In genomic region chr6:43123691-43124314, GRCh38 we compare ENCODE assay signal across 14 cellular contexts. TPM values are rescaled to one million over a fixed set of nuclear protein-coding genes. Genes with fewer than 3 reads are reported as not detected.
DNase-seq lines count a peak whose midpoint lies in the region; ATAC-seq and TF ChIP-seq lines count a peak whose summit lies in the region.
"Had no signal": no experiment of that assay in that cellular context is flagged by ENCODE, and none has a peak within 500 bp of the region (broad histone marks: within the 10 kb centered on the region; RNA-seq: fewer than 3 reads in every experiment).

No MANE protein-coding gene starts in this region.

- no peak overlapping the region for H2BK20ac ChIP-seq in H9 (ENCODE audit: low read depth, low read length, poor library complexity, severe bottlenecking)

- no CpG with 5 or more reads among the region's 20 CpGs for WGBS in H9 (ENCODE audit: extremely low coverage, insufficient read length, low lambda C conversion rate)
- WGBS in thyroid gland, 2 donors, result 87 to 93% methylated on average over 13 to 14 of the region's 20 CpGs

- H2BK12ac ChIP-seq in H9 (ENCODE audit: insufficient read length, low read depth, low read length), result no peak overlapping the region

- POLR2A ChIA-PET in Panc1 (lab: Charles Lee), result no interaction called here

- H3K4me3 ChIP-seq in Panc1 (ENCODE audit: low read depth in 2 of 2, low read length in 2 of 2) (no peak overlapping the region), fibroblast of lung (replicated peaks in 1 of 4; ENCODE audit: control extremely low read depth in 1 of 4, insufficient read depth in 1 of 4, low read depth in 3 of 4, low read length in 4 of 4) (no peak overlapping the region), thyroid gland (replicated peaks in 1 of 3) (no peak overlapping the region)

- no peak overlapping the region for H4K91ac ChIP-seq in H9 (ENCODE audit: insufficient read length, low read depth, low read length)

- H3K27ac ChIP-seq in H9 (ENCODE audit: insufficient read length, low read depth, low read length), result no peak overlapping the region
- H3K27ac ChIP-seq in Panc1 (ENCODE audit: low read length), result 0 out of 2 replicates have a peak overlapping the region, but pooled peaks have one; percentile 27
- peak overlapping the region; percentile 11 for H3K27ac ChIP-seq in fibroblast of lung (ENCODE audit: insufficient read depth, low read length)
- no peak overlapping the region for H3K27ac ChIP-seq in thyroid gland

- TF ChIP-seq POLR2A in thyroid gland (IDR thresholded peaks at IDR 0.05), result no peak

- H3K9me3 Mint-ChIP-seq in H9, result no peaks in the 10 kb centered on the region
- H3K9me3 Mint-ChIP-seq: CD14-positive monocyte; T-helper 2 cell treated with Interferon-gamma antibody and Interleukin-4, amounts not matched to agents 5 μg/mL and 100 μg/mL, for 36 hours had no signal

- H2AK5ac ChIP-seq in H9 (ENCODE audit: insufficient read length, low read length), result no peak overlapping the region

- H3K9ac ChIP-seq in H9 (ENCODE audit: extremely low read depth, insufficient read length, low read length) (no peak overlapping the region), fibroblast of lung (ENCODE audit: insufficient read depth, low read length) (peak overlapping the region; percentile 24)

- no peak overlapping the region for H4K8ac ChIP-seq in H9 (replicated peaks; ENCODE audit: insufficient read length, low read depth, low read length)

- H3K79me1 ChIP-seq in H9 (ENCODE audit: insufficient read depth, low read depth, low read length, poor library complexity, severe bottlenecking), result no peaks in the 10 kb centered on the region

- no peak overlapping the region for H3K18ac ChIP-seq in H9 (ENCODE audit: insufficient read length, low read depth, low read length)

- H3K4ac ChIP-seq in H9 (ENCODE audit: low read depth, low read length), result no peak overlapping the region

- H3K14ac ChIP-seq in H9 (ENCODE audit: insufficient read depth, low read length), result peak overlapping the region; percentile 18; the same call in 1 of the 2 replicates

- H3K56ac ChIP-seq in H9 (ENCODE audit: insufficient read length, low read depth, low read length), result no peak overlapping the region

- H3K27ac Mint-ChIP-seq in H9, result peak overlapping the region; percentile 62 to 88 (median 77); a peak in 5 of 7 replicates
- H3K27ac Mint-ChIP-seq: CD14-positive monocyte; T-helper 2 cell treated with Interferon-gamma antibody and Interleukin-4, amounts not matched to agents 5 μg/mL and 100 μg/mL, for 36 hours had no signal

- no peak for TF ChIP-seq CTCF in H9 (conservative IDR thresholded peaks at IDR 0.05)
- no peak for TF ChIP-seq CTCF in Panc1 (IDR thresholded peaks at IDR 0.05)
- no peak for TF ChIP-seq CTCF in fibroblast of lung (conservative IDR thresholded peaks at IDR 0.05 in 1 of 2, IDR thresholded peaks at IDR 0.05 in 1 of 2; ENCODE audit: low read depth in 1 of 2, low read length in 2 of 2)
- no peak for TF ChIP-seq CTCF in thyroid gland (IDR thresholded peaks at IDR 0.05)

- BruUV-seq in Panc1 (replicated peaks; lab: Mats Ljungman, UMichigan), result no TSS peak

- no peaks in the 10 kb centered on the region for H4K20me1 ChIP-seq in H9 (ENCODE audit: control insufficient read depth, insufficient read depth, insufficient read length)
- no peaks in the 10 kb centered on the region for H4K20me1 ChIP-seq in fibroblast of lung (ENCODE audit: control insufficient read depth, extremely low read depth, insufficient read depth, low read length)

- H3K79me2 ChIP-seq in H9 (ENCODE audit: insufficient read depth, low read length) (peaks cover 3% of the 10 kb centered on the region; the same call in 1 of the 2 replicates), fibroblast of lung (ENCODE audit: control insufficient read depth, insufficient read depth, low read length) (peaks cover 7% of the 10 kb centered on the region)

- no peak for ATAC-seq in Panc1
- ATAC-seq in GM21390 (IDR thresholded peaks at IDR 0.05; ENCODE audit: unreplicated experiment), result no peak
- ATAC-seq in GM18861 (IDR thresholded peaks at IDR 0.05; ENCODE audit: unreplicated experiment), result no peak
- ATAC-seq: stimulated activated naive CD8-positive, alpha-beta T cell treated with anti-CD3 and anti-CD28 coated beads, Interleukin-15, Interleukin-2, amounts not matched to agents 100 U/mL and 50 U/mL, for 24 hours had no signal

- H3K4me1 ChIP-seq in H9 (ENCODE audit: insufficient read depth, low read length), result no peaks in the 10 kb centered on the region
- H3K4me1 ChIP-seq in Panc1 (ENCODE audit: control insufficient read depth, insufficient read depth, low read length), result peaks cover 57% of the 10 kb centered on the region
- peaks cover 60% of the 10 kb centered on the region for H3K4me1 ChIP-seq in fibroblast of lung (ENCODE audit: control insufficient read depth, extremely low read depth, insufficient read depth, low read length)
- H3K4me1 ChIP-seq in thyroid gland, result peaks cover 0 to 4% of the 10 kb centered on the region in 2 donors

- H3K23me2 ChIP-seq in H9 (ENCODE audit: insufficient read length, low read depth, low read length, poor library complexity, severe bottlenecking), result no peaks in the 10 kb centered on the region

- H4K5ac ChIP-seq in H9 (ENCODE audit: insufficient read length, low read depth, low read length), result no peak overlapping the region

- no peak overlapping the region for H2BK120ac ChIP-seq in H9 (ENCODE audit: low read depth, low read length, poor library complexity, severe bottlenecking)

- no peaks in the 10 kb centered on the region for H3K36me3 Mint-ChIP-seq in H9 (ENCODE audit: insufficient read depth in 1 of 3, low read depth in 3 of 3)
- H3K36me3 Mint-ChIP-seq: CD14-positive monocyte had no signal

- CTCF ChIA-PET in Panc1 (lab: Charles Lee), result interaction anchor here (0.6 kb wide), 1 partner anchor 56 kb away, joined by 4 read pairs; no protein-coding TSS in a partner anchor

- H3K23ac ChIP-seq in H9 (ENCODE audit: insufficient read length, low read depth, low read length), result no peak overlapping the region

- in situ Hi-C loops in Panc1 (cut with HindIII; ENCODE audit: low pct_unique_long_range_greater_than_20kb, low sequenced_read_pairs), result no loop called here

- H2BK5ac ChIP-seq in H9 (ENCODE audit: insufficient read length, low read length), result no peak overlapping the region

- H3K4me2 ChIP-seq in H9 (ENCODE audit: insufficient read depth, insufficient read length, low read length) (no peak overlapping the region), fibroblast of lung (ENCODE audit: extremely low read depth, insufficient read depth, low read length) (peak overlapping the region; percentile 70)

- H2AFZ ChIP-seq in H9 (ENCODE audit: low read length) (no peak overlapping the region), fibroblast of lung (ENCODE audit: low read length) (peak overlapping the region; percentile 27)

- H3K27me3 Mint-ChIP-seq in H9 (ENCODE audit: low read depth), result no peaks in the 10 kb centered on the region

- peak overlapping the region in 1 of 2 experiments; percentile 26; a peak in 1 of 5 replicates for H3K4me3 Mint-ChIP-seq in H9
- H3K4me3 Mint-ChIP-seq: CD14-positive monocyte; T-helper 2 cell treated with Interferon-gamma antibody and Interleukin-4, amounts not matched to agents 5 μg/mL and 100 μg/mL, for 36 hours had no signal

- intact Hi-C loops in Panc1 (cut with micrococcal nuclease; ENCODE audit: unreplicated experiment) (no loop called here), posterior vena cava (cut with DNase I) (loop anchor here in 1 of 2 donors (1.0 to 10.0 kb wide), 3 partner anchors 22 to 119 kb away; no protein-coding TSS in a partner anchor), thyroid gland (cut with DNase I) (no loop called here)

- H3K27me3 ChIP-seq in H9 (ENCODE audit: insufficient read depth, low read length) (no peaks in the 10 kb centered on the region), Panc1 (ENCODE audit: control insufficient read depth, insufficient read depth, low read length) (no peaks in the 10 kb centered on the region), fibroblast of lung (ENCODE audit: control insufficient read depth, insufficient read depth, low read length) (no peaks in the 10 kb centered on the region), thyroid gland (no peaks in the 10 kb centered on the region)

- peaks cover 50 to 63% of the 10 kb centered on the region in 2 experiments for H3K4me1 Mint-ChIP-seq in H9

- DNase-seq in H9 (no peak), Panc1 (ENCODE audit: low read depth, low spot score) (no peak), fibroblast of lung (ENCODE audit: low read depth in 2 of 2) (peak in 1 of 2 donors; percentile 27), posterior vena cava (ENCODE audit: low spot score) (peak; percentile 73), thyroid gland (no peak)
- DNase-seq in activated effector memory CD4-positive, alpha-beta T cell treated with anti-CD3 and anti-CD28 coated beads, Interleukin-2, amount 50 U/mL, for 16 hours, result no peak
- DNase-seq: activated CD4-positive, alpha-beta T cell treated with anti-CD3 and anti-CD28 coated beads for 48 hours; NCI-H1048; NCI-H510A treated with DMSO at 0.1 percent for 48 hours; stimulated activated naive CD8-positive, alpha-beta T cell treated with anti-CD3 and anti-CD28 coated beads, Interleukin-15, Interleukin-2, amounts not matched to agents 100 U/mL and 50 U/mL, for 24 hours had no signal

- H3K9me3 ChIP-seq in H9 (ENCODE audit: control insufficient read depth, low read depth, low read length) (no peaks in the 10 kb centered on the region), Panc1 (ENCODE audit: control insufficient read depth, insufficient read depth, low read depth, low read length) (no peaks in the 10 kb centered on the region), fibroblast of lung (ENCODE audit: control insufficient read depth, insufficient read depth, low read depth, low read length) (no peaks in the 10 kb centered on the region), thyroid gland (no peaks in the 10 kb centered on the region)

- H2BK15ac ChIP-seq in H9 (ENCODE audit: low read depth, low read length), result no peak overlapping the region

- H3K36me3 ChIP-seq in Panc1 (ENCODE audit: control insufficient read depth, insufficient read depth, low read length) (no peaks in the 10 kb centered on the region), fibroblast of lung (ENCODE audit: control insufficient read depth, insufficient read depth, low read length) (no peaks in the 10 kb centered on the region), thyroid gland (no peaks in the 10 kb centered on the region)

- no peak overlapping the region for H3T11ph ChIP-seq in H9 (ENCODE audit: low read length)

RNA-seq across cellular contexts. Expression of gene SRF, which starts 47.3 kb away (rescaled TPM):
- total RNA-seq in H9 (2021) (57.5 and 59.7 TPM in 2 replicates), Panc1 (2021; ENCODE audit: unreplicated experiment) (48.9 TPM), fibroblast of lung (16.0 and 16.9 TPM in 2 replicates), posterior vena cava (10 to 100 TPM; 92.6 to 95.6 TPM), thyroid gland (10 to 100 TPM; 21.5 to 34.1 (median 22.6) TPM)
- 60.8 TPM for polyA plus RNA-seq in Panc1 (2012; ENCODE audit: insufficient read length)
- polyA plus RNA-seq in fibroblast of lung, result 29.5 and 32.3 TPM in 2 replicates
- polyA plus RNA-seq in fibroblast of lung (2012), result 30.0 and 33.9 TPM in 2 replicates
- 84.8 and 91.8 TPM in 2 replicates for polyA minus RNA-seq in fibroblast of lung (ENCODE audit: low replicate concordance)

RNA-seq across cellular contexts. Expression of gene PTK7, which starts 47.7 kb away (rescaled TPM):
- total RNA-seq in H9 (2021) (126 and 128 TPM in 2 replicates), Panc1 (2021; ENCODE audit: unreplicated experiment) (240 TPM), fibroblast of lung (145 and 159 TPM in 2 replicates), posterior vena cava (10 to 100 TPM in 1 of 2 donors, 1 to 10 TPM in 1; 3.0 to 10.3 TPM), thyroid gland (10 to 100 TPM; 43.8 to 58.9 (median 55.0) TPM)
- polyA plus RNA-seq in Panc1 (2012; ENCODE audit: insufficient read length), result 281 TPM
- 51.9 and 149 TPM in 2 replicates for polyA plus RNA-seq in fibroblast of lung
- polyA plus RNA-seq in fibroblast of lung (2012), result 56.7 and 156 TPM in 2 replicates
- polyA minus RNA-seq in fibroblast of lung (ENCODE audit: low replicate concordance), result 103 and 333 TPM in 2 replicates
- polyA plus RNA-seq: CD14-positive monocyte had no signal

RNA-seq across cellular contexts. Expression of gene CUL9, which starts 58.2 kb away (rescaled TPM):
- total RNA-seq in H9 (2021) (15.2 and 15.5 TPM in 2 replicates), Panc1 (2021; ENCODE audit: unreplicated experiment) (54.3 TPM), fibroblast of lung (27.0 and 32.2 TPM in 2 replicates), posterior vena cava (10 to 100 TPM; 24.5 to 25.5 TPM), thyroid gland (10 to 100 TPM; 39.7 to 63.3 (median 59.0) TPM)
- 41.2 TPM for polyA plus RNA-seq in Panc1 (2012; ENCODE audit: insufficient read length)
- 6.7 and 11.9 TPM in 2 replicates for polyA plus RNA-seq in fibroblast of lung
- polyA plus RNA-seq in fibroblast of lung (2012), result 9.7 and 16.7 TPM in 2 replicates
- 24.8 and 38.0 TPM in 2 replicates for polyA minus RNA-seq in fibroblast of lung (ENCODE audit: low replicate concordance)

Comparison
In these comparisons a context has a peak if more than half of its experiments do, and no peak if none do; other contexts are left out.
1. H3K27ac ChIP-seq: peak in Panc1 (single experiment) and fibroblast of lung (single experiment); none in H9 (single experiment) and thyroid gland (0 of 3).